In genomic region chr1:207833381-207833780, GRCh38 we compare ENCODE assay signal across 1 cellular context.
TF ChIP-seq lines count a peak whose summit lies in the region.

No MANE protein-coding gene starts in this region.

TF ChIP-seq in H1, 55 proteins besides CTCF, POLR2A, EP300 and RAD21:
- no peak for TF ChIP-seq MAFK (IDR thresholded peaks at IDR 0.05; ENCODE audit: low read depth, low read length)
- TF ChIP-seq TCF12 (IDR thresholded peaks at IDR 0.05; ENCODE audit: low read depth, low read length): no peak
- no peak for TF ChIP-seq HDAC6 (IDR thresholded peaks at IDR 0.05; ENCODE audit: low read depth, low read length)
- no peak for TF ChIP-seq CREB1 (IDR thresholded peaks at IDR 0.05)
- no peak for TF ChIP-seq CHD2 (IDR thresholded peaks at IDR 0.05; ENCODE audit: low read length)
- no peak for TF ChIP-seq SIX5 (IDR thresholded peaks at IDR 0.05; ENCODE audit: low read depth, low read length)
